ENCODE assay signal across 8 cellular contexts in the genomic region with DNA sequence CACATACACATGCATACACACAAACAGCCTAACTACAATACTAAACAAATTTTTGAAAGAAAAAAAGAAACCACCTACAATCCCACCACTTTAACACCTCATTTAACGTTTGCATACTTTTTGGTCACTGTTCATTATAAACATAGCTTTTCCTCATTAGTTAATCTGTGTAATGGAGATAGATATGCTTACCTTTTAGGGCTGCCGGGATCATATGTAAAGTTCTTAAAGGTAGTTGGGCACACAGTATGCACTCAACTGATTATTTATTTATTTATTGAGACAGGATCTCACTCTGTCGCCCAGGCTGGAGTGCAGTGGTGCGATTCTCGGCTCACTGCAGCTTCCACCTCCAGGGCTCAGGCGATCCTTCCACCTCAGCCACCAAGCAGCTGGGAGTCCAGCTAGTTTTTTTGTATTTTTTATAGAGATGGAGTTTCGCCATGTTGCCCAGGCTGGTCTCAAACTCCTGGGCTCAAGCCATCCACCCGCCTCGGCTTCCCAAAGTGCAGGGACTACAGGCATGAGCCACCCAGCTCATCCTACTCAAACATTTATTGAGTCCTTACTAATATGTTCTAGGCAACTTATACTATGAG. TPM values are rescaled to one million over a fixed set of nuclear protein-coding genes. Genes with fewer than 3 reads are reported as not detected.
A peak's percentile ranks its signal among the peaks of the same experiment; 100 is the strongest.
DNase-seq lines count a peak whose midpoint lies in the region; ATAC-seq, FAIRE-seq and TF ChIP-seq lines count a peak whose summit lies in the region.

No MANE protein-coding gene starts in this region.

- intact Hi-C loops in CD4-positive, alpha-beta T cell (cut with DNase I, micrococcal nuclease), result loop anchor here (1.0 to 10.0 kb wide), 10 partner anchors 18 to 772 kb away; a partner anchor contains a TSS
- intact Hi-C loops in endothelial cell of umbilical vein (cut with micrococcal nuclease), result loop anchor here (10.0 kb wide), 2 partner anchors 662 to 772 kb away; a partner anchor contains a TSS

- peak; percentile 21 for FAIRE-seq in endothelial cell of umbilical vein (lab: Jason Lieb, UNC)

- CTCF ChIA-PET in CD4-positive, alpha-beta T cell (lab: Charles Lee), result interaction anchor here (0.7 to 11.2 kb wide), 5 partner anchors 18 to 1109 kb away, joined by 3 to 119 read pairs (median 5); a partner anchor contains a TSS
- CTCF ChIA-PET in endothelial cell of umbilical vein (lab: Charles Lee), result interaction anchor here (0.9 to 4.7 kb wide), 10 partner anchors 18 to 1427 kb away, joined by 3 to 39 read pairs (median 8); a partner anchor contains a TSS

- H3K4me2 ChIP-seq in OCI-LY3 (ENCODE audit: low read length) (peak overlapping the region; percentile 91), endothelial cell of umbilical vein (ENCODE audit: insufficient read depth, low read length) (peak overlapping the region; percentile 85), neural progenitor cell (peak overlapping the region; percentile 69)

- peaks cover 31% of the 10 kb centered on the region for H4K20me1 ChIP-seq in OCI-LY3 (ENCODE audit: insufficient read depth, low read length)
- no peaks in the 10 kb centered on the region for H4K20me1 ChIP-seq in endothelial cell of umbilical vein (replicated peaks; ENCODE audit: control insufficient read depth, extremely low read depth, insufficient read depth, low read length)
- H4K20me1 ChIP-seq in neural progenitor cell (ENCODE audit: low read depth), result peaks cover 6% of the 10 kb centered on the region

- H3K9ac ChIP-seq in OCI-LY3 (ENCODE audit: low read length) (peak overlapping the region; percentile 74), endothelial cell of umbilical vein (replicated peaks; ENCODE audit: extremely low read depth, insufficient read depth, low read length) (peak overlapping the region; percentile 64), neural progenitor cell (no peak overlapping the region)

- H3K4me3 ChIP-seq in OCI-LY3 (ENCODE audit: low read length) (peak overlapping the region; percentile 78), endothelial cell of umbilical vein (replicated peaks in 1 of 3; ENCODE audit: insufficient read depth in 1 of 3, low read depth in 1 of 3, low read length in 3 of 3) (peak overlapping the region; percentile 2 to 55 (median 42)), neural progenitor cell (peak overlapping the region; percentile 80)

- H3K9me1 ChIP-seq in endothelial cell of umbilical vein (replicated peaks; ENCODE audit: control insufficient read depth, extremely low read depth, insufficient read depth, low read length), result no peaks in the 10 kb centered on the region

- H2AFZ ChIP-seq in OCI-LY3 (ENCODE audit: low read depth, low read length), result peak overlapping the region; percentile 75; the same call in 1 of the 2 replicates
- H2AFZ ChIP-seq in endothelial cell of umbilical vein (ENCODE audit: low read depth, low read length), result no peak overlapping the region
- peak overlapping the region; percentile 45 for H2AFZ ChIP-seq in neural progenitor cell (replicated peaks)

- H3K4me1 ChIP-seq in OCI-LY3 (ENCODE audit: low read length), result peaks cover 31% of the 10 kb centered on the region
- peaks cover 49% of the 10 kb centered on the region for H3K4me1 ChIP-seq in endothelial cell of umbilical vein (ENCODE audit: control insufficient read depth, extremely low read depth, insufficient read depth, low read length)
- peaks cover 12% of the 10 kb centered on the region for H3K4me1 ChIP-seq in neural progenitor cell

- H3K27ac ChIP-seq in CD4-positive, alpha-beta T cell (ENCODE audit: low read depth, low read length), result peak overlapping the region; percentile 58
- H3K27ac ChIP-seq in OCI-LY3 (ENCODE audit: low read length) (peak overlapping the region; percentile 69), endothelial cell of umbilical vein (ENCODE audit: insufficient read depth, low read depth, low read length) (peak overlapping the region; percentile 100), neural progenitor cell (peak overlapping the region; percentile 74)

- H3K9me3 ChIP-seq in CD4-positive, alpha-beta T cell (ENCODE audit: control insufficient read depth, low read length), result no peaks in the 10 kb centered on the region
- H3K9me3 ChIP-seq in OCI-LY3 (ENCODE audit: insufficient read depth, low read length) (no peaks in the 10 kb centered on the region), endothelial cell of umbilical vein (replicated peaks; ENCODE audit: control insufficient read depth, insufficient read depth, low read length) (no peaks in the 10 kb centered on the region), neural progenitor cell (ENCODE audit: low read depth) (no peaks in the 10 kb centered on the region)

- peak overlapping the region; percentile 92 for H3K4me3 Mint-ChIP-seq in CD4-positive, alpha-beta T cell
- H3K4me3 Mint-ChIP-seq in neural progenitor cell, result peak overlapping the region; percentile 90

- in situ Hi-C loops in GM13976 (cut with MboI; ENCODE audit: low sequenced_read_pairs, unreplicated experiment) (no loop called here), KBM-7 (cut with MboI; ENCODE audit: low pct_unique_long_range_greater_than_20kb, low sequenced_read_pairs) (no loop called here)

- peaks cover 25% of the 10 kb centered on the region for H3K36me3 Mint-ChIP-seq in CD4-positive, alpha-beta T cell (ENCODE audit: low read depth)
- H3K36me3 Mint-ChIP-seq in neural progenitor cell, result no peaks in the 10 kb centered on the region

- TF ChIP-seq POLR2A in endothelial cell of umbilical vein (IDR thresholded peaks at IDR 0.05; ENCODE audit: low read depth, low read length), result no peak

- H3K27me3 ChIP-seq in CD4-positive, alpha-beta T cell (ENCODE audit: control insufficient read depth, insufficient read depth, low read length), result no peaks in the 10 kb centered on the region
- H3K27me3 ChIP-seq in OCI-LY3 (ENCODE audit: low read depth, low read length) (no peaks in the 10 kb centered on the region), endothelial cell of umbilical vein (ENCODE audit: control insufficient read depth in 2 of 2, insufficient read depth in 2 of 2, low read length in 2 of 2) (no peaks in the 10 kb centered on the region), neural progenitor cell (no peaks in the 10 kb centered on the region)

- H3K27ac Mint-ChIP-seq in CD4-positive, alpha-beta T cell, result peak overlapping the region; percentile 95
- H3K27ac Mint-ChIP-seq in neural progenitor cell, result peak overlapping the region; percentile 10

- no peaks in the 10 kb centered on the region for H3K27me3 Mint-ChIP-seq in CD4-positive, alpha-beta T cell
- peaks cover 4% of the 10 kb centered on the region for H3K27me3 Mint-ChIP-seq in neural progenitor cell (ENCODE audit: insufficient read depth, low read depth)

- H3K4me1 Mint-ChIP-seq in CD4-positive, alpha-beta T cell (ENCODE audit: low read depth), result peaks cover 52% of the 10 kb centered on the region
- peaks cover 14% of the 10 kb centered on the region for H3K4me1 Mint-ChIP-seq in neural progenitor cell

- peaks cover 15% of the 10 kb centered on the region for H3F3A ChIP-seq in neural progenitor cell (ENCODE audit: low read depth)

- H3K36me3 ChIP-seq in OCI-LY3 (replicated peaks; ENCODE audit: low read depth, low read length), result peaks cover 29% of the 10 kb centered on the region
- H3K36me3 ChIP-seq in endothelial cell of umbilical vein (ENCODE audit: control insufficient read depth in 2 of 2, extremely low read depth in 1 of 2, insufficient read depth in 2 of 2, low read length in 2 of 2), result peaks cover 0 to 3% of the 10 kb centered on the region in 2 experiments
- no peaks in the 10 kb centered on the region for H3K36me3 ChIP-seq in neural progenitor cell

- POLR2A ChIA-PET in CD4-positive, alpha-beta T cell (lab: Charles Lee), result interaction anchor here (0.6 to 3.8 kb wide), 26 partner anchors 9 to 1638 kb away, joined by 3 to 104 read pairs (median 6); a partner anchor contains a TSS
- POLR2A ChIA-PET in endothelial cell of umbilical vein (lab: Charles Lee), result interaction anchor here (0.8 to 2.6 kb wide), 11 partner anchors 8 to 771 kb away, joined by 3 to 21 read pairs (median 6); a partner anchor contains a TSS

- TF ChIP-seq CTCF in CD4-positive, alpha-beta T cell (IDR thresholded peaks at IDR 0.05), result no peak
- TF ChIP-seq CTCF in OCI-LY3 (IDR thresholded peaks at IDR 0.05; ENCODE audit: low read depth, low read length), result no peak
- TF ChIP-seq CTCF in endothelial cell of umbilical vein (IDR thresholded peaks at IDR 0.05; ENCODE audit: extremely low read depth in 1 of 2, insufficient read depth in 1 of 2, low read depth in 1 of 2, low read length in 2 of 2), result no peak
- TF ChIP-seq CTCF in neural progenitor cell (IDR thresholded peaks at IDR 0.05), result no peak
- no peak for TF ChIP-seq CTCF in GM13976 (IDR thresholded peaks at IDR 0.05; ENCODE audit: borderline replicate concordance, control extremely low read depth, extremely low read depth, insufficient read depth, missing control alignments)

- TSS peak; percentile 35 for BruUV-seq in endothelial cell of umbilical vein (replicated peaks; lab: Mats Ljungman, UMichigan)

- ATAC-seq in CD4-positive, alpha-beta T cell (ENCODE audit: poor library complexity), result no peak
- ATAC-seq in GM19455 (IDR thresholded peaks at IDR 0.05; ENCODE audit: unreplicated experiment) (no peak), GM18907 (IDR thresholded peaks at IDR 0.05; ENCODE audit: unreplicated experiment) (no peak)

- dilution Hi-C loops in endothelial cell of umbilical vein (cut with MboI; ENCODE audit: extremely low pct_ligation_motif_present, low sequenced_read_pairs), result no loop called here

- H3K9me3 Mint-ChIP-seq in CD4-positive, alpha-beta T cell, result no peaks in the 10 kb centered on the region
- H3K9me3 Mint-ChIP-seq in neural progenitor cell, result no peaks in the 10 kb centered on the region

- peaks cover 40% of the 10 kb centered on the region for H3K79me2 ChIP-seq in OCI-LY3 (ENCODE audit: low read length)
- peaks cover 35% of the 10 kb centered on the region for H3K79me2 ChIP-seq in endothelial cell of umbilical vein (ENCODE audit: control insufficient read depth, insufficient read depth, low read length)
- peaks cover 39% of the 10 kb centered on the region for H3K79me2 ChIP-seq in neural progenitor cell (ENCODE audit: low read depth)

- DNase-seq in CD4-positive, alpha-beta T cell, result no peak
- DNase-seq in endothelial cell of umbilical vein (ENCODE audit: low read depth, low spot score) (no peak), neural progenitor cell (ENCODE audit: low spot score) (no peak), GM13976 (ENCODE audit: low spot score) (no peak), KBM-7 (no peak)

RNA-seq across cellular contexts. Expression of a gene that starts 0.7 kb away (rescaled TPM):
- total RNA-seq in CD4-positive, alpha-beta T cell, result 10 to 100 TPM; 50.0 to 52.0 TPM
- total RNA-seq in endothelial cell of umbilical vein (74.5 and 78.6 TPM in 2 replicates), neural progenitor cell (ENCODE audit: low replicate concordance) (17.4 and 28.2 TPM in 2 replicates)
- polyA plus RNA-seq in endothelial cell of umbilical vein, result 16.1 and 21.5 TPM in 2 replicates
- polyA plus RNA-seq in endothelial cell of umbilical vein (2011; cell fraction: cytosol; rRNA removed), result 19.8 and 20.6 TPM in 2 replicates
- 20.5 and 20.7 TPM in 2 replicates for polyA plus RNA-seq in endothelial cell of umbilical vein (2011; cell fraction: nucleus; rRNA removed)
- polyA plus RNA-seq in endothelial cell of umbilical vein (2012), result 34.1 and 55.5 TPM in 2 replicates
- polyA minus RNA-seq in endothelial cell of umbilical vein, result 34.3 and 40.4 TPM in 2 replicates
- polyA minus RNA-seq in endothelial cell of umbilical vein (2011; cell fraction: cytosol; rRNA and poly(A)+ RNA removed), result 9.3 TPM
- polyA minus RNA-seq in endothelial cell of umbilical vein (2011; cell fraction: nucleus; rRNA and poly(A)+ RNA removed), result 62.3 and 75.3 TPM in 2 replicates

RNA-seq across cellular contexts. Expression of a gene that starts 17.7 kb away (rescaled TPM):
- total RNA-seq in CD4-positive, alpha-beta T cell, result 10 to 100 TPM; 62.4 to 66.6 TPM
- 26.7 and 29.1 TPM in 2 replicates for total RNA-seq in endothelial cell of umbilical vein
- polyA plus RNA-seq in endothelial cell of umbilical vein, result 22.7 and 23.1 TPM in 2 replicates
- 16.6 and 24.4 TPM in 2 replicates for polyA plus RNA-seq in endothelial cell of umbilical vein (2011; cell fraction: cytosol; rRNA removed)
- 36.8 and 37.9 TPM in 2 replicates for polyA plus RNA-seq in endothelial cell of umbilical vein (2011; cell fraction: nucleus; rRNA removed)
- 24.0 and 26.5 TPM in 2 replicates for polyA plus RNA-seq in endothelial cell of umbilical vein (2012)
- polyA minus RNA-seq in endothelial cell of umbilical vein, result 14.5 and 16.4 TPM in 2 replicates
- 9.8 TPM for polyA minus RNA-seq in endothelial cell of umbilical vein (2011; cell fraction: cytosol; rRNA and poly(A)+ RNA removed)
- polyA minus RNA-seq in endothelial cell of umbilical vein (2011; cell fraction: nucleus; rRNA and poly(A)+ RNA removed), result 25.7 and 39.7 TPM in 2 replicates
- 33.2 and 55.8 TPM in 2 replicates for total RNA-seq in neural progenitor cell (ENCODE audit: low replicate concordance)
